16 cellular contexts compared by ENCODE assay signal in genomic region chr1:116337398-116337797, GRCh38. TPM values are rescaled to one million over a fixed set of nuclear protein-coding genes. Genes with fewer than 3 reads are reported as not detected.
DNase-seq lines count a peak whose midpoint lies in the region; ATAC-seq, FAIRE-seq and TF ChIP-seq lines count a peak whose summit lies in the region.
"Had no signal": no experiment of that assay in that cellular context is flagged by ENCODE, and none has a peak within 500 bp of the region (broad histone marks: within the 10 kb centered on the region; RNA-seq: fewer than 3 reads in every experiment).

No MANE protein-coding gene starts in this region.

- no peak overlapping the region for H3K9ac ChIP-seq in keratinocyte (ENCODE audit: control insufficient read depth, extremely low read depth, insufficient read depth, low read length)
- H3K9ac ChIP-seq: GM23248 had no signal

- no peaks in the 10 kb centered on the region for H3K79me2 ChIP-seq in keratinocyte (ENCODE audit: control insufficient read depth, insufficient read depth, low read length)

- H3K4me3 ChIP-seq in Peyer's patch: no peak overlapping the region
- no peak overlapping the region for H3K4me3 ChIP-seq in keratinocyte (ENCODE audit: control insufficient read depth in 2 of 3, extremely low read depth in 1 of 3, insufficient read depth in 2 of 3, low read depth in 1 of 3, low read length in 3 of 3)
- no peak overlapping the region for H3K4me3 ChIP-seq in right lobe of liver
- H3K4me3 ChIP-seq in right cardiac atrium (ENCODE audit: low read length): no peak overlapping the region
- H3K4me3 ChIP-seq: GM23248, HAP-1 had no signal

- no peaks in the 10 kb centered on the region for H3K27me3 ChIP-seq in Peyer's patch
- H3K27me3 ChIP-seq in keratinocyte (ENCODE audit: control insufficient read depth, extremely low read depth, insufficient read depth, low read length): no peaks in the 10 kb centered on the region
- no peaks in the 10 kb centered on the region for H3K27me3 ChIP-seq in right lobe of liver
- no peaks in the 10 kb centered on the region for H3K27me3 ChIP-seq in right cardiac atrium (ENCODE audit: control insufficient read depth, insufficient read depth)

- TF ChIP-seq CTCF in Peyer's patch (IDR thresholded peaks at IDR 0.05) (no peak), keratinocyte (optimal IDR thresholded peaks at IDR 0.05 in 1 of 3, IDR thresholded peaks at IDR 0.05 in 1 of 3, conservative IDR thresholded peaks at IDR 0.05 in 1 of 3; ENCODE audit: extremely low read depth in 1 of 3, insufficient read depth in 2 of 3, low read length in 3 of 3) (no peak), right lobe of liver (IDR thresholded peaks at IDR 0.05) (no peak)

- H3K9me1 ChIP-seq in keratinocyte (ENCODE audit: control insufficient read depth, extremely low read depth, insufficient read depth, low read length): no peaks in the 10 kb centered on the region

- WGBS in right lobe of liver (ENCODE audit: insufficient coverage, low coverage, low lambda C conversion rate, missing lambda C conversion rate): 38% methylated on average over 5 of the region's 7 CpGs
- 94% methylated on average over 7 of the region's 7 CpGs for WGBS in right cardiac atrium

- H2AFZ ChIP-seq in keratinocyte (ENCODE audit: control insufficient read depth, low read length): no peak overlapping the region
- H2AFZ ChIP-seq: GM23248 had no signal

- H3K36me3 ChIP-seq in Peyer's patch (no peaks in the 10 kb centered on the region), keratinocyte (ENCODE audit: control insufficient read depth in 2 of 2, extremely low read depth in 1 of 2, insufficient read depth in 2 of 2, low read length in 2 of 2) (no peaks in the 10 kb centered on the region), right lobe of liver (no peaks in the 10 kb centered on the region)
- H3K36me3 ChIP-seq: HAP-1 had no signal

- intact Hi-C loops in right lobe of liver (cut with DNase I): no loop called here
- intact Hi-C loops in right cardiac atrium (cut with DNase I): no loop called here

- H3K9me3 ChIP-seq in Peyer's patch (no peaks in the 10 kb centered on the region), keratinocyte (ENCODE audit: control insufficient read depth, low read depth, low read length) (no peaks in the 10 kb centered on the region), right lobe of liver (no peaks in the 10 kb centered on the region), right cardiac atrium (ENCODE audit: control insufficient read depth, low read length) (no peaks in the 10 kb centered on the region)
- H3K9me3 ChIP-seq: HAP-1 had no signal

- H3K27ac ChIP-seq in Peyer's patch: peak overlapping the region in 3 of 4 donors; percentile 63 to 83 (median 76)
- no peak overlapping the region for H3K27ac ChIP-seq in keratinocyte (ENCODE audit: control insufficient read depth, insufficient read depth, low read length)
- H3K27ac ChIP-seq in right lobe of liver: peak overlapping the region in 2 of 3 donors; percentile 62 to 69
- no peak overlapping the region for H3K27ac ChIP-seq in right cardiac atrium (ENCODE audit: low read length)
- H3K27ac ChIP-seq: C4-2B, GM23248 had no signal

- TF ChIP-seq POLR2A in Peyer's patch (IDR thresholded peaks at IDR 0.05): no peak
- TF ChIP-seq POLR2A in right lobe of liver (IDR thresholded peaks at IDR 0.05): no peak
- no peak for TF ChIP-seq POLR2A in GM18505 (IDR thresholded peaks at IDR 0.05; ENCODE audit: borderline replicate concordance, extremely low read depth, insufficient read depth, insufficient read length)

- dilution Hi-C loops in keratinocyte (cut with MboI; ENCODE audit: extremely low pct_ligation_motif_present, low sequenced_read_pairs): no loop called here

- ATAC-seq in right lobe of liver (peak; percentile 53 to 71 (median 56)), GM18505 (IDR thresholded peaks at IDR 0.05; ENCODE audit: unreplicated experiment) (no peak), right cardiac atrium (no peak)

- no peak for DNase-seq in Peyer's patch
- DNase-seq in keratinocyte (ENCODE audit: low read depth, low spot score): no peak
- no peak for DNase-seq in right lobe of liver
- DNase-seq in DMS79 (lab: John Stamatoyannopoulos, UW): no peak
- DNase-seq in right cardiac atrium: no peak
- DNase-seq: ACHN; AML-193; CD4-positive, alpha-beta T cell; DMS153; DMS79 treated with DMSO at 0.1 percent for 48 hours; GF-D8; GM23248 had no signal

- no peak overlapping the region for H3K4me2 ChIP-seq in keratinocyte (ENCODE audit: control insufficient read depth, extremely low read depth, insufficient read depth, low read depth, low read length)

- H3K4me1 ChIP-seq in Peyer's patch (peaks cover 0 to 31% (median 4%) of the 10 kb centered on the region in 4 donors), keratinocyte (ENCODE audit: control insufficient read depth, extremely low read depth, insufficient read depth, low read length) (peaks cover 35% of the 10 kb centered on the region), right lobe of liver (peaks cover 0 to 46% (median 19%) of the 10 kb centered on the region in 4 donors), right cardiac atrium (ENCODE audit: control insufficient read depth, insufficient read depth, low read length) (peaks cover 5% of the 10 kb centered on the region)

- no peaks in the 10 kb centered on the region for H4K20me1 ChIP-seq in keratinocyte (ENCODE audit: control insufficient read depth, extremely low read depth, insufficient read depth, low read length)

- FAIRE-seq in keratinocyte (lab: Jason Lieb, UNC): peak; percentile 34
- FAIRE-seq: A204.1 had no signal

RNA-seq across cellular contexts. Expression of gene ATP1A1, which starts 35.6 kb away (rescaled TPM):
- total RNA-seq in Peyer's patch (1,000 to 10,000 TPM in 3 of 4 donors, 100 to 1,000 TPM in 1; 229 to 4,700 (median 2,986) TPM), right lobe of liver (100 to 1,000 TPM in 5 of 6 experiments, 10 to 100 TPM in 1; 83.6 to 153 (median 121) TPM), right cardiac atrium (100 to 1,000 TPM; 166 to 326 (median 226) TPM)
- polyA plus RNA-seq in keratinocyte (357 to 412 TPM (median 381 TPM) in 3 replicates), right cardiac atrium (155 TPM)
- 305 TPM for polyA plus RNA-seq in keratinocyte (2011; ENCODE audit: low read depth)
- polyA plus RNA-seq in keratinocyte (2011; cell fraction: cytosol; rRNA removed): 239 and 241 TPM in 2 replicates
- polyA plus RNA-seq in keratinocyte (2011; cell fraction: nucleus; rRNA removed): 486 and 517 TPM in 2 replicates
- polyA plus RNA-seq in keratinocyte (2012; ENCODE audit: low replicate concordance): 252 and 318 TPM in 2 replicates
- 225 to 603 TPM (median 478 TPM) in 3 replicates for polyA minus RNA-seq in keratinocyte
- 257 TPM for polyA minus RNA-seq in keratinocyte (2011; cell fraction: cytosol; rRNA and poly(A)+ RNA removed)
- 329 and 500 TPM in 2 replicates for polyA minus RNA-seq in keratinocyte (2011; cell fraction: nucleus; rRNA and poly(A)+ RNA removed)

Comparison
In these comparisons a context has a peak if more than half of its experiments do, and no peak if none do; other contexts are left out.
1. H3K27ac ChIP-seq: peak in Peyer's patch (3 of 4) and right lobe of liver (2 of 3); none in keratinocyte (single experiment) and right cardiac atrium (single experiment).
2. ATAC-seq: peak in right lobe of liver (4 of 4); none in GM18505 (single experiment) and right cardiac atrium (0 of 2).